Comparison of ENCODE assay signal across 20 cellular contexts in genomic region chr15:69751147-69751546, GRCh38.
"Had no signal": no experiment of that assay in that cellular context is flagged by ENCODE, and none has a peak within 500 bp of the region (broad histone marks: within the 10 kb centered on the region; RNA-seq: fewer than 3 reads in every experiment).

No MANE protein-coding gene starts in this region.

- H3K4me3 Mint-ChIP-seq: activated naive CD4-positive, alpha-beta T cell treated with anti-CD3 and anti-CD28 coated beads for 36 hours; activated naive CD8-positive, alpha-beta T cell; T-helper 1 cell treated with Interleukin-12 subunit alpha and Interleukin-12 subunit beta and Interleukin-4 antibody, amounts not matched to agents 30 μg/mL and 1 μg/mL, for 36 hours had no signal

- H3K4me1 ChIP-seq: adrenal gland had no signal

- H2AFZ ChIP-seq: PC-9 had no signal

- H3K36me3 ChIP-seq: adrenal gland had no signal

- H3K4me3 ChIP-seq: adrenal gland, K562, PC-9 had no signal

- DNase-seq: activated CD4-positive, alpha-beta T cell treated with anti-CD3 and anti-CD28 coated beads, Interleukin-2, amount 50 U/mL, for 1 hour; activated CD8-positive, alpha-beta memory T cell treated with anti-CD3 and anti-CD28 coated beads, Interleukin-2, amount 50 U/mL, for 4 hours; activated effector memory CD4-positive, alpha-beta T cell treated with anti-CD3 and anti-CD28 coated beads, Interleukin-2, amount 50 U/mL, for 16 hours; activated naive CD4-positive, alpha-beta T cell treated with anti-CD3 and anti-CD28 coated beads for 36 hours; activated T-cell treated with anti-CD3 and anti-CD28 coated beads, Interleukin-2, amount 50 U/mL, for 1 hour; adrenal gland; anterior cingulate cortex; MM.1S; NCI-H1105 treated with DMSO at 0.1 percent for 48 hours; NCI-H1436 treated with DMSO at 0.1 percent for 48 hours; NCI-H187; NCI-H2081; NCI-H510A treated with DMSO at 0.1 percent for 48 hours; NCI-H69; PC-9; SHP77 treated with DMSO at 0.1 percent for 48 hours had no signal

- H3K4me2 ChIP-seq: PC-9 had no signal

- H3K27ac ChIP-seq: adrenal gland, PC-9 had no signal

- H3K27me3 ChIP-seq: adrenal gland had no signal

- ATAC-seq: activated CD4-positive, CD25-positive, alpha-beta regulatory T cell treated with anti-CD3 and anti-CD28 coated beads, Interleukin-2, amount 50 U/mL, for 24 hours; K562 had no signal

- H3K27ac Mint-ChIP-seq: T-helper 1 cell treated with Interleukin-12 subunit alpha and Interleukin-12 subunit beta and Interleukin-4 antibody, amounts not matched to agents 30 μg/mL and 1 μg/mL, for 36 hours had no signal

- H3K9me3 ChIP-seq: adrenal gland had no signal
